In the genomic region with DNA sequence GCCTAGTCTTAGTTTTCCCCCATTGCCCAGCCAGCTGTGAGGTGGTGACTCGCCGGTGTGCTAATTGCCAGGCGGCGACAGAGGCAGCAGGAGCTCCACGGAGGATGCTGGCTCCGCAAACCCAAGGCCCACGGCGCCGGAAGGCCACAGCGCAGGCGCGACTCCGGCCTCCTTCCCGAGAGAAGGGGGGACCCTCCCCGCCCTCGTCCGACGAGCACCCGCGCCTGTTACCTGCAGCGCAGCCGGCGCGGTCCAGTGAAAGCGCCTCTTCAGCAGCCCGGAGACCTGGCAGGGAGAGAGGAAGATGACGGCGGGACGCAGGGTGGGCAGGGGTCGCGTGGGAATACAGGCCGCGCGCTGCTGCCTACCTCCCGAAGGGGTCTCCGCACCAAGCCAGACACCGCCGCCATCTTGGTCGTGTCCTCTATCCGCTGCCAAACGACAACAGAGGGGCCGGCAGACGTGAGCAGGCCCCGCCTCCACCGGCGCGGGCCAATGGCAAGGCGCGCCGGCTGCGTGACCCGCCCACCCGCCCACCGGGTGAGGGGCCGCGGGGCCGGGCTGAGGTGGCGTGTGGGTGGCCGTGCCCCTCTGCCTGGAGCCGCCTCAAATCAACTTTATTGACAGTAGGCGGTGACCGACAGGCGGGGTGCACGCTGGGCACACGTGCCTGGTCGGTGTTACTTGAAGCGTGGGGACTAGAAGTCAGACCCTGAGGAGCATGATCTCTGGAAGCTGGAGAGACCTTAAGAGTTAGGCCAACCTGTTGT, we compare ENCODE assay signal across 1 cellular context.
A peak's percentile ranks its signal among the peaks of the same experiment; 100 is the strongest.
TF ChIP-seq lines count a peak whose summit lies in the region.

A gene (minus strand): TSS at position 433 of the 770 bp plus-strand sequence. CDS start 23 bp downstream, at position 410.

TF ChIP-seq in HepG2, 621 proteins besides CTCF, POLR2A, EP300 and RAD21 (continued from another document and continues in another):
- TF ChIP-seq, protein P1, sequence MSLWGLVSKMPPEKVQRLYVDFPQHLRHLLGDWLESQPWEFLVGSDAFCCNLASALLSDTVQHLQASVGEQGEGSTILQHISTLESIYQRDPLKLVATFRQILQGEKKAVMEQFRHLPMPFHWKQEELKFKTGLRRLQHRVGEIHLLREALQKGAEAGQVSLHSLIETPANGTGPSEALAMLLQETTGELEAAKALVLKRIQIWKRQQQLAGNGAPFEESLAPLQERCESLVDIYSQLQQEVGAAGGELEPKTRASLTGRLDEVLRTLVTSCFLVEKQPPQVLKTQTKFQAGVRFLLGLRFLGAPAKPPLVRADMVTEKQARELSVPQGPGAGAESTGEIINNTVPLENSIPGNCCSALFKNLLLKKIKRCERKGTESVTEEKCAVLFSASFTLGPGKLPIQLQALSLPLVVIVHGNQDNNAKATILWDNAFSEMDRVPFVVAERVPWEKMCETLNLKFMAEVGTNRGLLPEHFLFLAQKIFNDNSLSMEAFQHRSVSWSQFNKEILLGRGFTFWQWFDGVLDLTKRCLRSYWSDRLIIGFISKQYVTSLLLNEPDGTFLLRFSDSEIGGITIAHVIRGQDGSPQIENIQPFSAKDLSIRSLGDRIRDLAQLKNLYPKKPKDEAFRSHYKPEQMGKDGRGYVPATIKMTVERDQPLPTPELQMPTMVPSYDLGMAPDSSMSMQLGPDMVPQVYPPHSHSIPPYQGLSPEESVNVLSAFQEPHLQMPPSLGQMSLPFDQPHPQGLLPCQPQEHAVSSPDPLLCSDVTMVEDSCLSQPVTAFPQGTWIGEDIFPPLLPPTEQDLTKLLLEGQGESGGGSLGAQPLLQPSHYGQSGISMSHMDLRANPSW (CRISPR knock-in tag; IDR thresholded peaks at IDR 0.05; ENCODE audit: borderline replicate concordance), result no peak
- TF ChIP-seq ARNT (IDR thresholded peaks at IDR 0.05), result no peak
- no peak for TF ChIP-seq FOXM1 (CRISPR knock-in tag; IDR thresholded peaks at IDR 0.05)
- TF ChIP-seq RFX1 (IDR thresholded peaks at IDR 0.05), result no peak
- TF ChIP-seq ZNF136 (CRISPR knock-in tag; IDR thresholded peaks at IDR 0.05; ENCODE audit: low read depth), result 0 out of 2 replicates have a peak, but pooled peaks have one; percentile 53
- peak; percentile 78 for TF ChIP-seq RBM22 (optimal IDR thresholded peaks at IDR 0.05; ENCODE audit: low read length)
- TF ChIP-seq NFE2 (CRISPR knock-in tag; IDR thresholded peaks at IDR 0.05), result no peak
- TF ChIP-seq, protein P2, sequence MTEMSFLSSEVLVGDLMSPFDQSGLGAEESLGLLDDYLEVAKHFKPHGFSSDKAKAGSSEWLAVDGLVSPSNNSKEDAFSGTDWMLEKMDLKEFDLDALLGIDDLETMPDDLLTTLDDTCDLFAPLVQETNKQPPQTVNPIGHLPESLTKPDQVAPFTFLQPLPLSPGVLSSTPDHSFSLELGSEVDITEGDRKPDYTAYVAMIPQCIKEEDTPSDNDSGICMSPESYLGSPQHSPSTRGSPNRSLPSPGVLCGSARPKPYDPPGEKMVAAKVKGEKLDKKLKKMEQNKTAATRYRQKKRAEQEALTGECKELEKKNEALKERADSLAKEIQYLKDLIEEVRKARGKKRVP (CRISPR knock-in tag; IDR thresholded peaks at IDR 0.05), result peak in 1 of 2 experiments; percentile 35; a peak in 1 of 4 replicates
- no peak for TF ChIP-seq PLRG1 (conservative IDR thresholded peaks at IDR 0.05)
- 0 out of 2 replicates have a peak, but pooled peaks have one; percentile 75 for TF ChIP-seq ZNF782 (CRISPR knock-in tag; IDR thresholded peaks at IDR 0.05; ENCODE audit: borderline replicate concordance)
- no peak for TF ChIP-seq MBD4 (IDR thresholded peaks at IDR 0.05; ENCODE audit: borderline replicate concordance, low read length)
- peak; percentile 69 for TF ChIP-seq ELF3 (CRISPR knock-in tag; IDR thresholded peaks at IDR 0.05)
- TF ChIP-seq KDM6A (CRISPR knock-in tag; IDR thresholded peaks at IDR 0.05; ENCODE audit: low read depth), result no peak
- peak; percentile 79; the same call in 1 of the 2 replicates for TF ChIP-seq ZNF329 (CRISPR knock-in tag; IDR thresholded peaks at IDR 0.05; ENCODE audit: low read depth)
- TF ChIP-seq ZNF570 (CRISPR knock-in tag; IDR thresholded peaks at IDR 0.05; ENCODE audit: borderline replicate concordance), result 0 out of 2 replicates have a peak, but pooled peaks have one; percentile 71
- TF ChIP-seq, protein P3, sequence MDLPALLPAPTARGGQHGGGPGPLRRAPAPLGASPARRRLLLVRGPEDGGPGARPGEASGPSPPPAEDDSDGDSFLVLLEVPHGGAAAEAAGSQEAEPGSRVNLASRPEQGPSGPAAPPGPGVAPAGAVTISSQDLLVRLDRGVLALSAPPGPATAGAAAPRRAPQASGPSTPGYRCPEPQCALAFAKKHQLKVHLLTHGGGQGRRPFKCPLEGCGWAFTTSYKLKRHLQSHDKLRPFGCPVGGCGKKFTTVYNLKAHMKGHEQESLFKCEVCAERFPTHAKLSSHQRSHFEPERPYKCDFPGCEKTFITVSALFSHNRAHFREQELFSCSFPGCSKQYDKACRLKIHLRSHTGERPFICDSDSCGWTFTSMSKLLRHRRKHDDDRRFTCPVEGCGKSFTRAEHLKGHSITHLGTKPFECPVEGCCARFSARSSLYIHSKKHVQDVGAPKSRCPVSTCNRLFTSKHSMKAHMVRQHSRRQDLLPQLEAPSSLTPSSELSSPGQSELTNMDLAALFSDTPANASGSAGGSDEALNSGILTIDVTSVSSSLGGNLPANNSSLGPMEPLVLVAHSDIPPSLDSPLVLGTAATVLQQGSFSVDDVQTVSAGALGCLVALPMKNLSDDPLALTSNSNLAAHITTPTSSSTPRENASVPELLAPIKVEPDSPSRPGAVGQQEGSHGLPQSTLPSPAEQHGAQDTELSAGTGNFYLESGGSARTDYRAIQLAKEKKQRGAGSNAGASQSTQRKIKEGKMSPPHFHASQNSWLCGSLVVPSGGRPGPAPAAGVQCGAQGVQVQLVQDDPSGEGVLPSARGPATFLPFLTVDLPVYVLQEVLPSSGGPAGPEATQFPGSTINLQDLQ (CRISPR knock-in tag; IDR thresholded peaks at IDR 0.05), result 0 out of 2 replicates have a peak, but pooled peaks have one; percentile 35
- peak; percentile 71 for TF ChIP-seq ETV6 (CRISPR knock-in tag; conservative IDR thresholded peaks at IDR 0.05)
- TF ChIP-seq, protein P4, sequence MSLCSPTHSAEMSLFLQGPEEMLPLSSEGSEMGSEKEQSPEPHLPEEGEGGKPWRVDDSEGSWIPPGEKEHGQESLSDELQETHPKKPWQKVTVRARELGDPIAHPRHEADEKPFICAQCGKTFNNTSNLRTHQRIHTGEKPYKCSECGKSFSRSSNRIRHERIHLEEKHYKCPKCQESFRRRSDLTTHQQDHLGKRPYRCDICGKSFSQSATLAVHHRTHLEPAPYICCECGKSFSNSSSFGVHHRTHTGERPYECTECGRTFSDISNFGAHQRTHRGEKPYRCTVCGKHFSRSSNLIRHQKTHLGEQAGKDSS (CRISPR knock-in tag; IDR thresholded peaks at IDR 0.05; ENCODE audit: borderline replicate concordance, low read depth), result no peak; the same call in 1 of the 2 replicates
- TF ChIP-seq, protein P5, sequence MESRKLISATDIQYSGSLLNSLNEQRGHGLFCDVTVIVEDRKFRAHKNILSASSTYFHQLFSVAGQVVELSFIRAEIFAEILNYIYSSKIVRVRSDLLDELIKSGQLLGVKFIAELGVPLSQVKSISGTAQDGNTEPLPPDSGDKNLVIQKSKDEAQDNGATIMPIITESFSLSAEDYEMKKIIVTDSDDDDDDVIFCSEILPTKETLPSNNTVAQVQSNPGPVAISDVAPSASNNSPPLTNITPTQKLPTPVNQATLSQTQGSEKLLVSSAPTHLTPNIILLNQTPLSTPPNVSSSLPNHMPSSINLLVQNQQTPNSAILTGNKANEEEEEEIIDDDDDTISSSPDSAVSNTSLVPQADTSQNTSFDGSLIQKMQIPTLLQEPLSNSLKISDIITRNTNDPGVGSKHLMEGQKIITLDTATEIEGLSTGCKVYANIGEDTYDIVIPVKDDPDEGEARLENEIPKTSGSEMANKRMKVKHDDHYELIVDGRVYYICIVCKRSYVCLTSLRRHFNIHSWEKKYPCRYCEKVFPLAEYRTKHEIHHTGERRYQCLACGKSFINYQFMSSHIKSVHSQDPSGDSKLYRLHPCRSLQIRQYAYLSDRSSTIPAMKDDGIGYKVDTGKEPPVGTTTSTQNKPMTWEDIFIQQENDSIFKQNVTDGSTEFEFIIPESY (CRISPR knock-in tag; IDR thresholded peaks at IDR 0.05), result peak; percentile 43; the same call in 1 of the 2 replicates
- no peak for TF ChIP-seq RARG (CRISPR knock-in tag; IDR thresholded peaks at IDR 0.05; ENCODE audit: low read depth)
- peak; percentile 38; the same call in 1 of the 2 replicates for TF ChIP-seq ZNF121 (CRISPR knock-in tag; IDR thresholded peaks at IDR 0.05)
- TF ChIP-seq CC2D1A (CRISPR knock-in tag; IDR thresholded peaks at IDR 0.05), result no peak
- no peak; the same call in 1 of the 2 replicates for TF ChIP-seq JUNB (CRISPR knock-in tag; IDR thresholded peaks at IDR 0.05; ENCODE audit: borderline replicate concordance)
- no peak for TF ChIP-seq ZNF326 (CRISPR knock-in tag; IDR thresholded peaks at IDR 0.05; ENCODE audit: borderline replicate concordance)
- TF ChIP-seq ZSCAN9 (CRISPR knock-in tag; IDR thresholded peaks at IDR 0.05; ENCODE audit: borderline replicate concordance), result peak; percentile 87; the same call in 1 of the 2 replicates
- TF ChIP-seq SNAI1 (CRISPR knock-in tag; IDR thresholded peaks at IDR 0.05; ENCODE audit: borderline replicate concordance), result peak; percentile 83; the same call in 1 of the 2 replicates
- peak; percentile 84; the same call in 1 of the 2 replicates for TF ChIP-seq ZNF274 (CRISPR knock-in tag; IDR thresholded peaks at IDR 0.05)
- no peak for TF ChIP-seq SETDB1 (CRISPR knock-in tag; IDR thresholded peaks at IDR 0.05; ENCODE audit: borderline replicate concordance)
- TF ChIP-seq MIXL1 (CRISPR knock-in tag; IDR thresholded peaks at IDR 0.05), result peak; percentile 90
- TF ChIP-seq MED1 (CRISPR knock-in tag; IDR thresholded peaks at IDR 0.05), result peak; percentile 77
- TF ChIP-seq KDM5A (IDR thresholded peaks at IDR 0.05; ENCODE audit: borderline replicate concordance, low read length), result peak; percentile 80
- peak; percentile 99 for TF ChIP-seq YEATS4 (CRISPR knock-in tag; IDR thresholded peaks at IDR 0.05; ENCODE audit: borderline replicate concordance)
- peak; percentile 44; the same call in 1 of the 2 replicates for TF ChIP-seq TBX3 (IDR thresholded peaks at IDR 0.05; ENCODE audit: borderline replicate concordance)
- TF ChIP-seq SNAPC2 (CRISPR knock-in tag; IDR thresholded peaks at IDR 0.05), result peak; percentile 60; the same call in 1 of the 2 replicates
- TF ChIP-seq, protein P6, sequence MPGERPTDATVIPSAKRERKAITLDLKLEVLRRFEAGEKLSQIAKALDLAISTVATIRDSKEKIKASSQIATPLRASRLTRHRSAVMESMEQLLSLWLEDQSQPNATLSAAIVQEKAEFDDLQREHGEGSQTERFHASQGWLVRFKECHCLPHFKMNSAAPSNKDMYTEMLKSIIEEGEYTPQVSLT (CRISPR knock-in tag; IDR thresholded peaks at IDR 0.05; ENCODE audit: borderline replicate concordance, low read depth), result peak; percentile 50; the same call in 1 of the 2 replicates
- TF ChIP-seq GATAD1 (CRISPR knock-in tag; IDR thresholded peaks at IDR 0.05), result peak; percentile 77; the same call in 1 of the 2 replicates
- TF ChIP-seq TSC22D2 (CRISPR knock-in tag; IDR thresholded peaks at IDR 0.05; ENCODE audit: borderline replicate concordance), result peak; percentile 79
- peak; percentile 76 for TF ChIP-seq ZNF331 (CRISPR knock-in tag; IDR thresholded peaks at IDR 0.05)
- TF ChIP-seq ZNF446 (CRISPR knock-in tag; IDR thresholded peaks at IDR 0.05), result peak; percentile 96; the same call in 1 of the 2 replicates
- TF ChIP-seq GTF3A (CRISPR knock-in tag; conservative IDR thresholded peaks at IDR 0.05), result no peak
- no peak for TF ChIP-seq FOSL1 (CRISPR knock-in tag; IDR thresholded peaks at IDR 0.05; ENCODE audit: borderline replicate concordance)
- TF ChIP-seq GFI1 (CRISPR knock-in tag; IDR thresholded peaks at IDR 0.05; ENCODE audit: borderline replicate concordance), result peak; percentile 72; the same call in 1 of the 2 replicates
- peak; percentile 85 for TF ChIP-seq REPIN1 (CRISPR knock-in tag; IDR thresholded peaks at IDR 0.05; ENCODE audit: borderline replicate concordance, low read depth)
- TF ChIP-seq, protein P7, sequence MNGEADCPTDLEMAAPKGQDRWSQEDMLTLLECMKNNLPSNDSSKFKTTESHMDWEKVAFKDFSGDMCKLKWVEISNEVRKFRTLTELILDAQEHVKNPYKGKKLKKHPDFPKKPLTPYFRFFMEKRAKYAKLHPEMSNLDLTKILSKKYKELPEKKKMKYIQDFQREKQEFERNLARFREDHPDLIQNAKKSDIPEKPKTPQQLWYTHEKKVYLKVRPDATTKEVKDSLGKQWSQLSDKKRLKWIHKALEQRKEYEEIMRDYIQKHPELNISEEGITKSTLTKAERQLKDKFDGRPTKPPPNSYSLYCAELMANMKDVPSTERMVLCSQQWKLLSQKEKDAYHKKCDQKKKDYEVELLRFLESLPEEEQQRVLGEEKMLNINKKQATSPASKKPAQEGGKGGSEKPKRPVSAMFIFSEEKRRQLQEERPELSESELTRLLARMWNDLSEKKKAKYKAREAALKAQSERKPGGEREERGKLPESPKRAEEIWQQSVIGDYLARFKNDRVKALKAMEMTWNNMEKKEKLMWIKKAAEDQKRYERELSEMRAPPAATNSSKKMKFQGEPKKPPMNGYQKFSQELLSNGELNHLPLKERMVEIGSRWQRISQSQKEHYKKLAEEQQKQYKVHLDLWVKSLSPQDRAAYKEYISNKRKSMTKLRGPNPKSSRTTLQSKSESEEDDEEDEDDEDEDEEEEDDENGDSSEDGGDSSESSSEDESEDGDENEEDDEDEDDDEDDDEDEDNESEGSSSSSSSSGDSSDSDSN (CRISPR knock-in tag; IDR thresholded peaks at IDR 0.05), result peak; percentile 91
- no peak for TF ChIP-seq HDAC6 (IDR thresholded peaks at IDR 0.05; ENCODE audit: low read depth, low read length)
- TF ChIP-seq, protein P8, sequence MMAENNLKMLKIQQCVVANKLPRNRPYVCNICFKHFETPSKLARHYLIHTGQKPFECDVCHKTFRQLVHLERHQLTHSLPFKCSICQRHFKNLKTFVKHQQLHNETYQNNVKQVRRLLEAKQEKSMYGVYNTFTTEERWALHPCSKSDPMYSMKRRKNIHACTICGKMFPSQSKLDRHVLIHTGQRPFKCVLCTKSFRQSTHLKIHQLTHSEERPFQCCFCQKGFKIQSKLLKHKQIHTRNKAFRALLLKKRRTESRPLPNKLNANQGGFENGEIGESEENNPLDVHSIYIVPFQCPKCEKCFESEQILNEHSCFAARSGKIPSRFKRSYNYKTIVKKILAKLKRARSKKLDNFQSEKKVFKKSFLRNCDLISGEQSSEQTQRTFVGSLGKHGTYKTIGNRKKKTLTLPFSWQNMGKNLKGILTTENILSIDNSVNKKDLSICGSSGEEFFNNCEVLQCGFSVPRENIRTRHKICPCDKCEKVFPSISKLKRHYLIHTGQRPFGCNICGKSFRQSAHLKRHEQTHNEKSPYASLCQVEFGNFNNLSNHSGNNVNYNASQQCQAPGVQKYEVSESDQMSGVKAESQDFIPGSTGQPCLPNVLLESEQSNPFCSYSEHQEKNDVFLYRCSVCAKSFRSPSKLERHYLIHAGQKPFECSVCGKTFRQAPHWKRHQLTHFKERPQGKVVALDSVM (CRISPR knock-in tag; IDR thresholded peaks at IDR 0.05), result no peak
- peak; percentile 97; the same call in 1 of the 2 replicates for TF ChIP-seq SRY (CRISPR knock-in tag; IDR thresholded peaks at IDR 0.05)
